Comparison of ENCODE assay signal across 2 cellular contexts in the genomic region with DNA sequence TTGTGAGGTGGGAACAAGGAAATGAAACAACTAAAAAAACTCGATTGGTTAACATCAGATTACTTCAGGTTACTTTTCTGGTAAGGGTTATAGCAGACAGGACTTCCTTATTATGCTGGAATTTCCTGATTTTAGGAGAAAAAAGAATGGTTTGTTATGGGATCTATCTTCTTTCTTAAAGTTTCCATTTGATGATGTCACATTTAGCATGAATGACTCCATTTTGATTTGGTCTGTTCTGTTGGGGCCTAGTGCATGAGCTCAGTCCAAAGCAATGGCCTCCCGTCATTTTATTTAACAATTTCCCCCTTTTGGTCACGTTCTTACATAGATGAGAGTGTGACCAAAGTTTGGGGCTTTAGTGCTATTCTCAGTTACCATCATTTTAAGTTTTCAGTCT.
TF ChIP-seq lines count a peak whose summit lies in the region.

No MANE protein-coding gene starts in this region.

TF ChIP-seq in GM12878, 131 proteins besides CTCF, POLR2A, EP300 and RAD21:
- TF ChIP-seq, protein P1, sequence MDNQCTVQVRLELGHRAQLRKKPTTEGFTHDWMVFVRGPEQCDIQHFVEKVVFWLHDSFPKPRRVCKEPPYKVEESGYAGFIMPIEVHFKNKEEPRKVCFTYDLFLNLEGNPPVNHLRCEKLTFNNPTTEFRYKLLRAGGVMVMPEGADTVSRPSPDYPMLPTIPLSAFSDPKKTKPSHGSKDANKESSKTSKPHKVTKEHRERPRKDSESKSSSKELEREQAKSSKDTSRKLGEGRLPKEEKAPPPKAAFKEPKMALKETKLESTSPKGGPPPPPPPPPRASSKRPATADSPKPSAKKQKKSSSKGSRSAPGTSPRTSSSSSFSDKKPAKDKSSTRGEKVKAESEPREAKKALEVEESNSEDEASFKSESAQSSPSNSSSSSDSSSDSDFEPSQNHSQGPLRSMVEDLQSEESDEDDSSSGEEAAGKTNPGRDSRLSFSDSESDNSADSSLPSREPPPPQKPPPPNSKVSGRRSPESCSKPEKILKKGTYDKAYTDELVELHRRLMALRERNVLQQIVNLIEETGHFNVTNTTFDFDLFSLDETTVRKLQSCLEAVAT (IDR thresholded peaks at IDR 0.05) = no peak
- TF ChIP-seq, protein P2, sequence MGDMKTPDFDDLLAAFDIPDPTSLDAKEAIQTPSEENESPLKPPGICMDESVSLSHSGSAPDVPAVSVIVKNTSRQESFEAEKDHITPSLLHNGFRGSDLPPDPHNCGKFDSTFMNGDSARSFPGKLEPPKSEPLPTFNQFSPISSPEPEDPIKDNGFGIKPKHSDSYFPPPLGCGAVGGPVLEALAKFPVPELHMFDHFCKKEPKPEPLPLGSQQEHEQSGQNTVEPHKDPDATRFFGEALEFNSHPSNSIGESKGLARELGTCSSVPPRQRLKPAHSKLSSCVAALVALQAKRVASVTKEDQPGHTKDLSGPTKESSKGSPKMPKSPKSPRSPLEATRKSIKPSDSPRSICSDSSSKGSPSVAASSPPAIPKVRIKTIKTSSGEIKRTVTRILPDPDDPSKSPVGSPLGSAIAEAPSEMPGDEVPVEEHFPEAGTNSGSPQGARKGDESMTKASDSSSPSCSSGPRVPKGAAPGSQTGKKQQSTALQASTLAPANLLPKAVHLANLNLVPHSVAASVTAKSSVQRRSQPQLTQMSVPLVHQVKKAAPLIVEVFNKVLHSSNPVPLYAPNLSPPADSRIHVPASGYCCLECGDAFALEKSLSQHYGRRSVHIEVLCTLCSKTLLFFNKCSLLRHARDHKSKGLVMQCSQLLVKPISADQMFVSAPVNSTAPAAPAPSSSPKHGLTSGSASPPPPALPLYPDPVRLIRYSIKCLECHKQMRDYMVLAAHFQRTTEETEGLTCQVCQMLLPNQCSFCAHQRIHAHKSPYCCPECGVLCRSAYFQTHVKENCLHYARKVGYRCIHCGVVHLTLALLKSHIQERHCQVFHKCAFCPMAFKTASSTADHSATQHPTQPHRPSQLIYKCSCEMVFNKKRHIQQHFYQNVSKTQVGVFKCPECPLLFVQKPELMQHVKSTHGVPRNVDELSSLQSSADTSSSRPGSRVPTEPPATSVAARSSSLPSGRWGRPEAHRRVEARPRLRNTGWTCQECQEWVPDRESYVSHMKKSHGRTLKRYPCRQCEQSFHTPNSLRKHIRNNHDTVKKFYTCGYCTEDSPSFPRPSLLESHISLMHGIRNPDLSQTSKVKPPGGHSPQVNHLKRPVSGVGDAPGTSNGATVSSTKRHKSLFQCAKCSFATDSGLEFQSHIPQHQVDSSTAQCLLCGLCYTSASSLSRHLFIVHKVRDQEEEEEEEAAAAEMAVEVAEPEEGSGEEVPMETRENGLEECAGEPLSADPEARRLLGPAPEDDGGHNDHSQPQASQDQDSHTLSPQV (IDR thresholded peaks at IDR 0.05) = peak; percentile 80; the same call in 1 of the 2 replicates
- TF ChIP-seq TCF3 (IDR thresholded peaks at IDR 0.05; ENCODE audit: borderline replicate concordance, insufficient read depth, low read depth, low read length) = no peak
- TF ChIP-seq, protein P3, sequence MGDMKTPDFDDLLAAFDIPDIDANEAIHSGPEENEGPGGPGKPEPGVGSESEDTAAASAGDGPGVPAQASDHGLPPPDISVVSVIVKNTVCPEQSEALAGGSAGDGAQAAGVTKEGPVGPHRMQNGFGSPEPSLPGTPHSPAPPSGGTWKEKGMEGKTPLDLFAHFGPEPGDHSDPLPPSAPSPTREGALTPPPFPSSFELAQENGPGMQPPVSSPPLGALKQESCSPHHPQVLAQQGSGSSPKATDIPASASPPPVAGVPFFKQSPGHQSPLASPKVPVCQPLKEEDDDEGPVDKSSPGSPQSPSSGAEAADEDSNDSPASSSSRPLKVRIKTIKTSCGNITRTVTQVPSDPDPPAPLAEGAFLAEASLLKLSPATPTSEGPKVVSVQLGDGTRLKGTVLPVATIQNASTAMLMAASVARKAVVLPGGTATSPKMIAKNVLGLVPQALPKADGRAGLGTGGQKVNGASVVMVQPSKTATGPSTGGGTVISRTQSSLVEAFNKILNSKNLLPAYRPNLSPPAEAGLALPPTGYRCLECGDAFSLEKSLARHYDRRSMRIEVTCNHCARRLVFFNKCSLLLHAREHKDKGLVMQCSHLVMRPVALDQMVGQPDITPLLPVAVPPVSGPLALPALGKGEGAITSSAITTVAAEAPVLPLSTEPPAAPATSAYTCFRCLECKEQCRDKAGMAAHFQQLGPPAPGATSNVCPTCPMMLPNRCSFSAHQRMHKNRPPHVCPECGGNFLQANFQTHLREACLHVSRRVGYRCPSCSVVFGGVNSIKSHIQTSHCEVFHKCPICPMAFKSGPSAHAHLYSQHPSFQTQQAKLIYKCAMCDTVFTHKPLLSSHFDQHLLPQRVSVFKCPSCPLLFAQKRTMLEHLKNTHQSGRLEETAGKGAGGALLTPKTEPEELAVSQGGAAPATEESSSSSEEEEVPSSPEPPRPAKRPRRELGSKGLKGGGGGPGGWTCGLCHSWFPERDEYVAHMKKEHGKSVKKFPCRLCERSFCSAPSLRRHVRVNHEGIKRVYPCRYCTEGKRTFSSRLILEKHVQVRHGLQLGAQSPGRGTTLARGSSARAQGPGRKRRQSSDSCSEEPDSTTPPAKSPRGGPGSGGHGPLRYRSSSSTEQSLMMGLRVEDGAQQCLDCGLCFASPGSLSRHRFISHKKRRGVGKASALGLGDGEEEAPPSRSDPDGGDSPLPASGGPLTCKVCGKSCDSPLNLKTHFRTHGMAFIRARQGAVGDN (IDR thresholded peaks at IDR 0.05) = peak; percentile 70

TF ChIP-seq in HepG2, 621 proteins besides CTCF, POLR2A, EP300 and RAD21 (continued from another document):
- TF ChIP-seq, protein P4, sequence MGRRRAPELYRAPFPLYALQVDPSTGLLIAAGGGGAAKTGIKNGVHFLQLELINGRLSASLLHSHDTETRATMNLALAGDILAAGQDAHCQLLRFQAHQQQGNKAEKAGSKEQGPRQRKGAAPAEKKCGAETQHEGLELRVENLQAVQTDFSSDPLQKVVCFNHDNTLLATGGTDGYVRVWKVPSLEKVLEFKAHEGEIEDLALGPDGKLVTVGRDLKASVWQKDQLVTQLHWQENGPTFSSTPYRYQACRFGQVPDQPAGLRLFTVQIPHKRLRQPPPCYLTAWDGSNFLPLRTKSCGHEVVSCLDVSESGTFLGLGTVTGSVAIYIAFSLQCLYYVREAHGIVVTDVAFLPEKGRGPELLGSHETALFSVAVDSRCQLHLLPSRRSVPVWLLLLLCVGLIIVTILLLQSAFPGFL (CRISPR knock-in tag; IDR thresholded peaks at IDR 0.05) = no peak
- no peak for TF ChIP-seq TCF7 (IDR thresholded peaks at IDR 0.05; ENCODE audit: low read depth)
